Comparison of ENCODE assay signal across 15 cellular contexts in genomic region chr21:37381883-37382585, GRCh38. TPM values are rescaled to one million over a fixed set of nuclear protein-coding genes. Genes with fewer than 3 reads are reported as not detected.
DNase-seq lines count a peak whose midpoint lies in the region; ATAC-seq, FAIRE-seq and TF ChIP-seq lines count a peak whose summit lies in the region.
"Had no signal": no experiment of that assay in that cellular context is flagged by ENCODE, and none has a peak within 500 bp of the region (broad histone marks: within the 10 kb centered on the region; RNA-seq: fewer than 3 reads in every experiment).

No MANE protein-coding gene starts in this region.

- no peak overlapping the region for H3K4ac ChIP-seq in H1 (replicated peaks; ENCODE audit: insufficient read length, low read depth, low read length)

- peaks cover 2% of the 10 kb centered on the region for H3K36me3 Mint-ChIP-seq in activated naive CD4-positive, alpha-beta T cell treated with anti-CD3 and anti-CD28 coated beads, Interleukin-2, amount 50 U/mL, for 24 hours
- H3K36me3 Mint-ChIP-seq in activated naive CD4-positive, alpha-beta T cell treated with anti-CD3 and anti-CD28 coated beads, Interleukin-2, amount 50 U/mL, for 72 hours = peaks cover 0 to 24% of the 10 kb centered on the region in 2 donors
- peaks cover 9% of the 10 kb centered on the region for H3K36me3 Mint-ChIP-seq in activated T-helper 1 cell treated with anti-CD3 and anti-CD28 coated beads, Interleukin-12 subunit alpha, Interleukin-12 subunit beta, Interleukin-2, Interleukin-4 antibody, amounts not matched to agents 30 ng/mL and 10 ng/mL and 1 ng/mL, durations not matched to agents 14 hours and 24 hours and 36 hours (ENCODE audit: low read depth)

- H4K20me1 ChIP-seq in KMS-11 (ENCODE audit: insufficient read depth) (peaks cover 29% of the 10 kb centered on the region), H1 (replicated peaks in 1 of 2; ENCODE audit: control insufficient read depth in 1 of 2, insufficient read depth in 2 of 2, low read length in 2 of 2) (peaks cover 49 to 51% of the 10 kb centered on the region in 2 experiments), smooth muscle cell (ENCODE audit: low read depth) (peaks cover 100% of the 10 kb centered on the region)

- H3K9me3 Mint-ChIP-seq in activated naive CD4-positive, alpha-beta T cell treated with anti-CD3 and anti-CD28 coated beads, Interleukin-2, amount 50 U/mL, for 24 hours = no peaks in the 10 kb centered on the region
- peaks cover 0 to 9% of the 10 kb centered on the region in 2 donors for H3K9me3 Mint-ChIP-seq in activated naive CD4-positive, alpha-beta T cell treated with anti-CD3 and anti-CD28 coated beads, Interleukin-2, amount 50 U/mL, for 72 hours
- H3K9me3 Mint-ChIP-seq in activated T-helper 1 cell treated with anti-CD3 and anti-CD28 coated beads, Interleukin-12 subunit alpha, Interleukin-12 subunit beta, Interleukin-2, Interleukin-4 antibody, amounts not matched to agents 30 ng/mL and 10 ng/mL and 1 ng/mL, durations not matched to agents 14 hours and 24 hours and 36 hours = no peaks in the 10 kb centered on the region

- H3K27ac ChIP-seq in KMS-11 (no peak overlapping the region), H1 (ENCODE audit: low read depth, low read length) (no peak overlapping the region), smooth muscle cell (ENCODE audit: low read depth) (peak overlapping the region; percentile 48)

- H3K14ac ChIP-seq in H1 (ENCODE audit: insufficient read length) = no peak overlapping the region

- H2AK5ac ChIP-seq in H1 (ENCODE audit: low read depth, low read length) = no peak overlapping the region

- H3K9me3 ChIP-seq in H1 (ENCODE audit: insufficient read depth in 2 of 2, low read depth in 1 of 2, low read length in 1 of 2) (no peaks in the 10 kb centered on the region), smooth muscle cell (replicated peaks; ENCODE audit: low read depth) (no peaks in the 10 kb centered on the region)
- H3K9me3 ChIP-seq: BE2C had no signal

- no peak overlapping the region for H2BK5ac ChIP-seq in H1 (ENCODE audit: low read depth, low read length)

- POLR2A ChIA-PET in H1 (lab: Charles Lee; ENCODE audit: partially characterized antibody) = interaction anchor here (0.7 to 1.3 kb wide), 4 partner anchors 9 to 343 kb away, joined by 3 to 7 read pairs (median 4); partner anchors contain the start of gene DYRK1A

- H2AFZ ChIP-seq in KMS-11 (ENCODE audit: low read depth) (no peak overlapping the region), H1 (ENCODE audit: low read length) (no peak overlapping the region), smooth muscle cell (ENCODE audit: low read depth) (no peak overlapping the region)

- intact Hi-C loops in activated T-helper 1 cell treated with anti-CD3 and anti-CD28 coated beads, Interleukin-12 subunit alpha, Interleukin-12 subunit beta, Interleukin-2, Interleukin-4 antibody, amounts not matched to agents 30 ng/mL and 10 ng/mL and 1 ng/mL, durations not matched to agents 14 hours and 24 hours and 36 hours (cut with micrococcal nuclease) = no loop called here

- no peak overlapping the region for H4K5ac ChIP-seq in H1 (ENCODE audit: insufficient read length, low read depth, low read length)

- H4K91ac ChIP-seq in H1 (replicated peaks; ENCODE audit: insufficient read length, low read length) = no peak overlapping the region

- peaks cover 93% of the 10 kb centered on the region for H3K4me1 ChIP-seq in KMS-11 (ENCODE audit: low read depth, poor library complexity, severe bottlenecking)
- H3K4me1 ChIP-seq in H1 (replicated peaks in 1 of 4; ENCODE audit: control insufficient read depth in 3 of 4, insufficient read depth in 4 of 4, low read length in 3 of 4) = peaks cover 2 to 19% (median 9%) of the 10 kb centered on the region in 4 experiments; a peak in 4 of 7 replicates
- H3K4me1 ChIP-seq in smooth muscle cell (ENCODE audit: low read depth) = peaks cover 41% of the 10 kb centered on the region

- H3K4me3 Mint-ChIP-seq in activated naive CD4-positive, alpha-beta T cell treated with anti-CD3 and anti-CD28 coated beads, Interleukin-2, amount 50 U/mL, for 24 hours = no peak overlapping the region
- H3K4me3 Mint-ChIP-seq in activated T-helper 1 cell treated with anti-CD3 and anti-CD28 coated beads, Interleukin-12 subunit alpha, Interleukin-12 subunit beta, Interleukin-2, Interleukin-4 antibody, amounts not matched to agents 30 ng/mL and 10 ng/mL and 1 ng/mL, durations not matched to agents 14 hours and 24 hours and 36 hours = no peak overlapping the region

- peaks cover 8% of the 10 kb centered on the region for H3K79me1 ChIP-seq in H1 (ENCODE audit: low read depth, low read length)

- H3K9ac ChIP-seq in KMS-11 = no peak overlapping the region
- H3K9ac ChIP-seq in H1 (replicated peaks in 1 of 4; ENCODE audit: extremely low read depth in 1 of 4, low read depth in 3 of 4, low read length in 3 of 4) = no peak overlapping the region
- H3K9ac ChIP-seq in smooth muscle cell (ENCODE audit: low read depth) = no peak overlapping the region

- H2BK20ac ChIP-seq in H1 (ENCODE audit: low read length) = no peak overlapping the region

- WGBS in H1 (ENCODE audit: extremely low coverage in 1 of 2, insufficient coverage in 1 of 2, insufficient read length in 1 of 2, insufficient replicate concordance in 2 of 2, low coverage in 1 of 2, low lambda C conversion rate in 2 of 2, missing lambda C conversion rate in 1 of 2), 2 experiments = 91% methylated on average over 4 of the region's 4 CpGs; no CpG with 5 or more reads in 1 of the 2 experiments
- WGBS in smooth muscle cell (ENCODE audit: low lambda C conversion rate) = 89% methylated on average over 4 of the region's 4 CpGs

- CTCF ChIA-PET in H1 (lab: Charles Lee; ENCODE audit: partially characterized antibody) = interaction anchor here (1.0 to 4.9 kb wide), 8 partner anchors 8 to 81 kb away, joined by 3 to 16 read pairs (median 4); no protein-coding TSS in a partner anchor

- no peak overlapping the region for H2BK15ac ChIP-seq in H1 (ENCODE audit: low read length)

- no peak overlapping the region for H2BK12ac ChIP-seq in H1 (ENCODE audit: low read depth, low read length)

- no peaks in the 10 kb centered on the region for H3K23me2 ChIP-seq in H1 (ENCODE audit: low read depth, low read length)

- peak overlapping the region; percentile 33 for H3K27ac Mint-ChIP-seq in activated naive CD4-positive, alpha-beta T cell treated with anti-CD3 and anti-CD28 coated beads, Interleukin-2, amount 50 U/mL, for 24 hours
- no peak overlapping the region for H3K27ac Mint-ChIP-seq in activated naive CD4-positive, alpha-beta T cell treated with anti-CD3 and anti-CD28 coated beads, Interleukin-2, amount 50 U/mL, for 72 hours
- H3K27ac Mint-ChIP-seq in activated T-helper 1 cell treated with anti-CD3 and anti-CD28 coated beads, Interleukin-12 subunit alpha, Interleukin-12 subunit beta, Interleukin-2, Interleukin-4 antibody, amounts not matched to agents 30 ng/mL and 10 ng/mL and 1 ng/mL, durations not matched to agents 14 hours and 24 hours and 36 hours = no peak overlapping the region

- FAIRE-seq in H1 (lab: Jason Lieb, UNC) = no peak
- FAIRE-seq: H54 had no signal

- peaks cover 8% of the 10 kb centered on the region for H3F3A ChIP-seq in smooth muscle cell (ENCODE audit: low read depth)

- H3K4me3 ChIP-seq in KMS-11 (IDR thresholded peaks at IDR 0.05; ENCODE audit: insufficient read depth, low read depth, low read length) (no peak overlapping the region), H1 (ENCODE audit: extremely low read depth in 1 of 4, insufficient read depth in 2 of 4, low read depth in 3 of 4, low read length in 4 of 4) (no peak overlapping the region), smooth muscle cell (no peak overlapping the region)

- ATAC-seq in activated naive CD4-positive, alpha-beta T cell treated with anti-CD3 and anti-CD28 coated beads, Interleukin-2, amount 50 U/mL, for 72 hours = no peak
- ATAC-seq: Right ventricle myocardium inferior had no signal

- TF ChIP-seq POLR2A in H1 (IDR thresholded peaks at IDR 0.05; ENCODE audit: control extremely low read depth in 1 of 2, low read depth in 2 of 2, low read length in 2 of 2) = no peak

- TF ChIP-seq RAD21 in H1 (IDR thresholded peaks at IDR 0.05 in 1 of 2, conservative IDR thresholded peaks at IDR 0.05 in 1 of 2; ENCODE audit: low read depth in 2 of 2, low read length in 2 of 2) = no peak

- H2BK120ac ChIP-seq in H1 (replicated peaks; ENCODE audit: low read depth, low read length) = no peak overlapping the region

- H3K23ac ChIP-seq in H1 (ENCODE audit: insufficient read length) = no peak overlapping the region

- no peaks in the 10 kb centered on the region for H3K27me3 Mint-ChIP-seq in activated naive CD4-positive, alpha-beta T cell treated with anti-CD3 and anti-CD28 coated beads, Interleukin-2, amount 50 U/mL, for 24 hours
- no peaks in the 10 kb centered on the region for H3K27me3 Mint-ChIP-seq in activated T-helper 1 cell treated with anti-CD3 and anti-CD28 coated beads, Interleukin-12 subunit alpha, Interleukin-12 subunit beta, Interleukin-2, Interleukin-4 antibody, amounts not matched to agents 30 ng/mL and 10 ng/mL and 1 ng/mL, durations not matched to agents 14 hours and 24 hours and 36 hours (ENCODE audit: insufficient read depth)

- peaks cover 92% of the 10 kb centered on the region for H3K79me2 ChIP-seq in KMS-11 (ENCODE audit: insufficient read depth, low read depth)
- peaks cover 78 to 100% of the 10 kb centered on the region in 2 experiments for H3K79me2 ChIP-seq in H1 (ENCODE audit: control insufficient read depth in 1 of 2, insufficient read depth in 2 of 2, low read length in 2 of 2)
- peaks cover 100% of the 10 kb centered on the region for H3K79me2 ChIP-seq in smooth muscle cell (ENCODE audit: low read depth)

- peak overlapping the region; percentile 53; the same call in 1 of the 2 replicates for H3K4me2 ChIP-seq in KMS-11
- no peak overlapping the region for H3K4me2 ChIP-seq in H1 (ENCODE audit: insufficient read depth in 1 of 2, low read depth in 2 of 2, low read length in 2 of 2)
- H3K4me2 ChIP-seq in smooth muscle cell = no peak overlapping the region

- no peak for TF ChIP-seq CTCF in KMS-11 (conservative IDR thresholded peaks at IDR 0.05; ENCODE audit: low read depth, low read length)
- no peak for TF ChIP-seq CTCF in H1 (IDR thresholded peaks at IDR 0.05; ENCODE audit: control extremely low read depth in 1 of 3, insufficient read depth in 1 of 3, low read depth in 1 of 3, low read length in 3 of 3)
- no peak for TF ChIP-seq CTCF in smooth muscle cell (IDR thresholded peaks at IDR 0.05; ENCODE audit: borderline replicate concordance, insufficient read depth, poor library complexity, severe bottlenecking)

- no peak overlapping the region for H3K56ac ChIP-seq in H1 (replicated peaks; ENCODE audit: insufficient read length, low read depth, low read length)

- H3K36me3 ChIP-seq in KMS-11 (ENCODE audit: insufficient read depth) (no peaks in the 10 kb centered on the region), H1 (ENCODE audit: control insufficient read depth in 2 of 4, insufficient read depth in 4 of 4, low read length in 3 of 4) (no peaks in the 10 kb centered on the region), smooth muscle cell (ENCODE audit: low read depth) (no peaks in the 10 kb centered on the region)

- H3K27me3 ChIP-seq in KMS-11 (ENCODE audit: insufficient read depth, low read depth) = no peaks in the 10 kb centered on the region
- peaks cover 0 to 2% (median 0%) of the 10 kb centered on the region in 4 experiments; a peak in 1 of 7 replicates for H3K27me3 ChIP-seq in H1 (replicated peaks in 1 of 4; ENCODE audit: control insufficient read depth in 3 of 4, extremely low read depth in 1 of 4, insufficient read depth in 3 of 4, low read length in 3 of 4)
- no peaks in the 10 kb centered on the region for H3K27me3 ChIP-seq in smooth muscle cell (ENCODE audit: low read depth)
- H3K27me3 ChIP-seq: BE2C had no signal

- peaks cover 88% of the 10 kb centered on the region for H3K4me1 Mint-ChIP-seq in activated naive CD4-positive, alpha-beta T cell treated with anti-CD3 and anti-CD28 coated beads, Interleukin-2, amount 50 U/mL, for 24 hours
- peaks cover 80% of the 10 kb centered on the region for H3K4me1 Mint-ChIP-seq in activated T-helper 1 cell treated with anti-CD3 and anti-CD28 coated beads, Interleukin-12 subunit alpha, Interleukin-12 subunit beta, Interleukin-2, Interleukin-4 antibody, amounts not matched to agents 30 ng/mL and 10 ng/mL and 1 ng/mL, durations not matched to agents 14 hours and 24 hours and 36 hours (ENCODE audit: low read depth)

- DNase-seq in activated naive CD4-positive, alpha-beta T cell treated with anti-CD3 and anti-CD28 coated beads, Interleukin-2, amount 50 U/mL, for 72 hours (ENCODE audit: low spot score in 2 of 2) = no peak
- DNase-seq in H1 (ENCODE audit: low read depth in 1 of 2, low spot score in 2 of 2) (no peak), smooth muscle cell (lab: John Stamatoyannopoulos, UW; ENCODE audit: unreplicated experiment) (no peak), AG08396 (ENCODE audit: low spot score) (no peak), C1 segment of cervical spinal cord (lab: John Stamatoyannopoulos, UW) (no peak)
- no peak for DNase-seq in activated T-helper 1 cell treated with anti-CD3 and anti-CD28 coated beads, Interleukin-12 subunit alpha, Interleukin-12 subunit beta, Interleukin-2, Interleukin-4 antibody, amounts not matched to agents 30 ng/mL and 10 ng/mL and 1 ng/mL, durations not matched to agents 14 hours and 24 hours and 36 hours (ENCODE audit: low spot score)
- DNase-seq: BE2C, MV-4-11, NCI-H1436 treated with DMSO at 0.1 percent for 48 hours, NCI-H2081, NCI-H510A treated with DMSO at 0.1 percent for 48 hours had no signal

- no peak overlapping the region for H4K8ac ChIP-seq in H1 (ENCODE audit: extremely low read depth, insufficient read depth, low read length)

- no peak for TF ChIP-seq EP300 in H1 (IDR thresholded peaks at IDR 0.05; ENCODE audit: borderline replicate concordance in 1 of 2, low read depth in 2 of 2, low read length in 2 of 2)

- no peak overlapping the region for H3K18ac ChIP-seq in H1 (ENCODE audit: extremely low read depth, low read length)

RNA-seq across cellular contexts. Expression of gene DYRK1A, which starts 15.5 kb away (rescaled TPM):
- 10 to 100 TPM; 65.5 to 87.9 TPM for total RNA-seq in activated naive CD4-positive, alpha-beta T cell treated with anti-CD3 and anti-CD28 coated beads, Interleukin-2, amount 50 U/mL, for 72 hours
- 61.1 and 64.4 TPM in 2 replicates for total RNA-seq in H1 (2021; fragmentation: NEBNext Ultra II Directional; extraction: Animal tissue kit (Norgen Biotek cat#: 25700))
- polyA plus RNA-seq in H1 (2011; rRNA removed) (49.3 and 62.2 TPM in 2 replicates), smooth muscle cell (2.4 and 3.5 TPM in 2 replicates)
- polyA plus RNA-seq in H1 (2011; cell fraction: cytosol; rRNA removed) = 48.7 TPM
- polyA plus RNA-seq in H1 (2011; cell fraction: nucleus; rRNA removed) = 90.1 TPM
- 24.8 to 31.5 TPM (median 27.6 TPM) in 4 replicates for polyA plus RNA-seq in H1 (2012, experiment 1 of 2)
- 1.9 TPM for polyA plus RNA-seq in H1 (2012, experiment 2 of 2)
- 23.2 TPM for polyA plus RNA-seq in H1 (2013, experiment 1 of 2)
- polyA plus RNA-seq in H1 (2013, experiment 2 of 2) = 24.9 TPM
- 233 and 267 TPM in 2 replicates for polyA minus RNA-seq in H1 (2011; rRNA and poly(A)+ RNA removed)
- polyA minus RNA-seq in H1 (2011; cell fraction: cytosol; rRNA and poly(A)+ RNA removed) = 61.2 TPM
- polyA minus RNA-seq in H1 (2011; cell fraction: nucleus; rRNA and poly(A)+ RNA removed) = 167 TPM
- total RNA-seq in smooth muscle cell = 54.9 and 61.7 TPM in 2 replicates
- 66.5 and 68.1 TPM in 2 replicates for total RNA-seq in activated T-helper 1 cell treated with anti-CD3 and anti-CD28 coated beads, Interleukin-12 subunit alpha, Interleukin-12 subunit beta, Interleukin-2, Interleukin-4 antibody, amounts not matched to agents 30 ng/mL and 10 ng/mL and 1 ng/mL, durations not matched to agents 14 hours and 24 hours and 36 hours
